26 cellular contexts compared by ENCODE assay signal in the genomic region with DNA sequence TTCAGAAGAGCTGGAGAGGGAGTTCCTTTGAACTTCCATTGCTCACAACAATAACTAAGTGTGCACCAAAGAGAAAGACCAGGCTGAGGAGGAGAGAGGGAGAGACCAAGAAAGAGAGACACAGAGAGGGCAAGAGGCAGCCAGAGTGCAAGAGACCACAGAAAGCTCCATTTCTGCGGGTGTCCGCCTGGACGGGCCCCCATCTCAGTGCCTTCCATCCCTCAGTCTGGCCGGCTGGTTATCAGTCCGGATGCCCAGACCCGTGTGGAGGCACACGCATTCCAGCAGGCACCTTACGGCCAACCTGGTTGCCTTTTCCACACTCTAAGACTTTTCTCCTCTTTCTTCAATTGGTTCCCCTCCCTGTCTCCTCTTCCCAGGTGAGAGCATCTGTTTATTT. TPM values are rescaled to one million over a fixed set of nuclear protein-coding genes. Genes with fewer than 3 reads are reported as not detected.
DNase-seq lines count a peak whose midpoint lies in the region; ATAC-seq and TF ChIP-seq lines count a peak whose summit lies in the region.
"Had no signal": no experiment of that assay in that cellular context is flagged by ENCODE, and none has a peak within 500 bp of the region (broad histone marks: within the 10 kb centered on the region; RNA-seq: fewer than 3 reads in every experiment).

No MANE protein-coding gene starts in this region.

- no peaks in the 10 kb centered on the region for H3K27me3 Mint-ChIP-seq in activated T-cell treated with anti-CD3 and anti-CD28 coated beads, Interleukin-2, amount 50 U/mL, for 4 hours (ENCODE audit: low read depth)
- H3K27me3 Mint-ChIP-seq in stimulated activated naive B cell treated with anti-CD40 and anti-IgM and Interleukin-4, amounts not matched to agents 10 μg/mL and 1 μg/mL and 100 μg/mL, for 72 hours: no peaks in the 10 kb centered on the region
- peaks cover 0 to 5% (median 2%) of the 10 kb centered on the region in 3 donors for H3K27me3 Mint-ChIP-seq in immature natural killer cell (ENCODE audit: low read depth in 3 of 3)
- H3K27me3 Mint-ChIP-seq: activated CD4-positive, alpha-beta T cell treated with anti-CD3 and anti-CD28 coated beads for 36 hours; activated naive CD8-positive, alpha-beta T cell treated with anti-CD3 and anti-CD28 coated beads, Interleukin-2, amount 50 U/mL, for 24 hours; CD4-positive, alpha-beta memory T cell had no signal

- H3K4me1 Mint-ChIP-seq in activated T-cell treated with anti-CD3 and anti-CD28 coated beads, Interleukin-2, amount 50 U/mL, for 4 hours (ENCODE audit: low read depth): no peaks in the 10 kb centered on the region
- no peaks in the 10 kb centered on the region for H3K4me1 Mint-ChIP-seq in stimulated activated naive B cell treated with anti-CD40 and anti-IgM and Interleukin-4, amounts not matched to agents 10 μg/mL and 1 μg/mL and 100 μg/mL, for 72 hours
- H3K4me1 Mint-ChIP-seq in immature natural killer cell: no peaks in the 10 kb centered on the region
- H3K4me1 Mint-ChIP-seq: activated CD4-positive, alpha-beta T cell treated with anti-CD3 and anti-CD28 coated beads for 36 hours; activated naive CD8-positive, alpha-beta T cell treated with anti-CD3 and anti-CD28 coated beads, Interleukin-2, amount 50 U/mL, for 24 hours had no signal

- TF ChIP-seq CTCF in RWPE2 (IDR thresholded peaks at IDR 0.05; ENCODE audit: poor library complexity, severe bottlenecking) (no peak), tibial artery (IDR thresholded peaks at IDR 0.05) (no peak), gastrocnemius medialis (IDR thresholded peaks at IDR 0.05 in 4 of 5, conservative IDR thresholded peaks at IDR 0.05 in 1 of 5) (no peak)

- in situ Hi-C loops in gastrocnemius medialis (cut with MboI; ENCODE audit: low sequenced_read_pairs in 4 of 4): no loop called here

- no peaks in the 10 kb centered on the region for H3K9me3 Mint-ChIP-seq in activated T-cell treated with anti-CD3 and anti-CD28 coated beads, Interleukin-2, amount 50 U/mL, for 4 hours
- peaks cover 0 to 3% of the 10 kb centered on the region in 2 donors for H3K9me3 Mint-ChIP-seq in stimulated activated naive B cell treated with anti-CD40 and anti-IgM and Interleukin-4, amounts not matched to agents 10 μg/mL and 1 μg/mL and 100 μg/mL, for 72 hours
- no peaks in the 10 kb centered on the region for H3K9me3 Mint-ChIP-seq in immature natural killer cell
- H3K9me3 Mint-ChIP-seq: activated naive CD8-positive, alpha-beta T cell treated with anti-CD3 and anti-CD28 coated beads, Interleukin-2, amount 50 U/mL, for 24 hours; CD4-positive, alpha-beta memory T cell; natural killer cell had no signal

- H3K27ac ChIP-seq in RWPE2 (ENCODE audit: poor library complexity, severe bottlenecking) (no peak overlapping the region), muscle layer of colon (ENCODE audit: low read depth, low read length) (peak overlapping the region; percentile 28), tibial artery (no peak overlapping the region), gastrocnemius medialis (no peak overlapping the region)
- H3K27ac ChIP-seq: pancreas had no signal

- no peaks in the 10 kb centered on the region for H3K27me3 ChIP-seq in RWPE2 (ENCODE audit: insufficient read depth, poor library complexity, severe bottlenecking)
- H3K27me3 ChIP-seq in muscle layer of colon (ENCODE audit: control insufficient read depth in 1 of 2, insufficient read depth in 2 of 2, low read length in 2 of 2): no peaks in the 10 kb centered on the region
- no peaks in the 10 kb centered on the region for H3K27me3 ChIP-seq in tibial artery
- no peaks in the 10 kb centered on the region for H3K27me3 ChIP-seq in gastrocnemius medialis
- H3K27me3 ChIP-seq: MG63, pancreas had no signal

- no peak overlapping the region for H3K9ac ChIP-seq in muscle layer of colon (ENCODE audit: low read length)

- H3K4me3 ChIP-seq in RWPE2 (ENCODE audit: severe bottlenecking) (no peak overlapping the region), muscle layer of colon (ENCODE audit: low read depth in 1 of 2, low read length in 2 of 2) (no peak overlapping the region), tibial artery (no peak overlapping the region), gastrocnemius medialis (no peak overlapping the region)
- H3K4me3 ChIP-seq: dorsolateral prefrontal cortex, MG63, pancreas had no signal

- TF ChIP-seq POLR2A in gastrocnemius medialis (IDR thresholded peaks at IDR 0.05): no peak

- H3K36me3 ChIP-seq in RWPE2 (ENCODE audit: low read depth): peaks cover 41% of the 10 kb centered on the region
- peaks cover 57% of the 10 kb centered on the region for H3K36me3 ChIP-seq in muscle layer of colon (ENCODE audit: insufficient read depth, low read length)
- peaks cover 53 to 75% (median 56%) of the 10 kb centered on the region in 3 donors for H3K36me3 ChIP-seq in tibial artery
- peaks cover 0 to 20% of the 10 kb centered on the region in 2 donors for H3K36me3 ChIP-seq in gastrocnemius medialis

- H3K27ac Mint-ChIP-seq in stimulated activated naive B cell treated with anti-CD40 and anti-IgM and Interleukin-4, amounts not matched to agents 10 μg/mL and 1 μg/mL and 100 μg/mL, for 72 hours: no peak overlapping the region
- no peak overlapping the region for H3K27ac Mint-ChIP-seq in immature natural killer cell
- H3K27ac Mint-ChIP-seq: activated CD4-positive, alpha-beta T cell treated with anti-CD3 and anti-CD28 coated beads for 36 hours; activated CD8-positive, alpha-beta T cell treated with anti-CD3 and anti-CD28 coated beads, Interleukin-2, amount 10 ng/mL, durations not matched to agents 7 days and 5 days; activated naive CD8-positive, alpha-beta T cell treated with anti-CD3 and anti-CD28 coated beads, Interleukin-2, amount 50 U/mL, for 24 hours; natural killer cell had no signal

- DNase-seq in activated T-cell treated with anti-CD3 and anti-CD28 coated beads, Interleukin-2, amount 50 U/mL, for 1 hour: peak; percentile 18
- no peak for DNase-seq in activated T-cell treated with anti-CD3 and anti-CD28 coated beads, Interleukin-2, amount 50 U/mL, for 4 hours
- DNase-seq in RWPE2 (ENCODE audit: low spot score) (peak; percentile 62), tibial artery (peak; percentile 8 to 47), gastrocnemius medialis (no peak), immature natural killer cell (no peak)
- no peak for DNase-seq in stimulated activated naive B cell treated with anti-CD40 and anti-IgM and Interleukin-4, amounts not matched to agents 10 μg/mL and 1 μg/mL and 100 μg/mL, for 72 hours
- DNase-seq: 8988T; activated CD4-positive, alpha-beta T cell treated with anti-CD3 and anti-CD28 coated beads for 36 hours; activated CD8-positive, alpha-beta T cell treated with anti-CD3 and anti-CD28 coated beads, Interleukin-2, amount 10 ng/mL, durations not matched to agents 7 days and 5 days; activated naive CD8-positive, alpha-beta T cell treated with anti-CD3 and anti-CD28 coated beads, Interleukin-2, amount 50 U/mL, for 24 hours; CD4-positive, alpha-beta memory T cell; cerebellar nuclear complex; DMS 273 treated with DMSO at 0.1 percent for 48 hours; KBM-7; MG63; natural killer cell; NCI-H1105 treated with DMSO at 0.1 percent for 48 hours; NCI-H2081 treated with DMSO at 0.1 percent for 48 hours; NCI-H748 treated with DMSO at 0.1 percent for 48 hours; stimulated activated CD4-positive, alpha-beta T cell treated with anti-CD3 and anti-CD28 coated beads, Interleukin-2, amount 100 ng/mL, for 48 hours had no signal

- H3K9me3 ChIP-seq in RWPE2 (ENCODE audit: severe bottlenecking) (no peaks in the 10 kb centered on the region), muscle layer of colon (ENCODE audit: low read length) (no peaks in the 10 kb centered on the region), tibial artery (no peaks in the 10 kb centered on the region), gastrocnemius medialis (no peaks in the 10 kb centered on the region)
- H3K9me3 ChIP-seq: MG63, pancreas had no signal

- no peaks in the 10 kb centered on the region for H3K4me1 ChIP-seq in RWPE2 (ENCODE audit: insufficient read depth, poor library complexity, severe bottlenecking)
- peaks cover 11% of the 10 kb centered on the region for H3K4me1 ChIP-seq in muscle layer of colon (ENCODE audit: insufficient read depth, low read length)
- no peaks in the 10 kb centered on the region for H3K4me1 ChIP-seq in tibial artery
- H3K4me1 ChIP-seq in gastrocnemius medialis: peaks cover 0 to 9% of the 10 kb centered on the region in 2 donors
- H3K4me1 ChIP-seq: pancreas had no signal

- peaks cover 41% of the 10 kb centered on the region for H3K36me3 Mint-ChIP-seq in activated T-cell treated with anti-CD3 and anti-CD28 coated beads, Interleukin-2, amount 50 U/mL, for 4 hours (ENCODE audit: insufficient read depth)
- peaks cover 22 to 61% of the 10 kb centered on the region in 2 donors for H3K36me3 Mint-ChIP-seq in stimulated activated naive B cell treated with anti-CD40 and anti-IgM and Interleukin-4, amounts not matched to agents 10 μg/mL and 1 μg/mL and 100 μg/mL, for 72 hours
- H3K36me3 Mint-ChIP-seq in immature natural killer cell: peaks cover 19 to 37% (median 27%) of the 10 kb centered on the region in 3 donors
- H3K36me3 Mint-ChIP-seq: natural killer cell had no signal

- ATAC-seq in activated T-cell treated with anti-CD3 and anti-CD28 coated beads, Interleukin-2, amount 50 U/mL, for 4 hours: no peak
- ATAC-seq in RWPE2 (ENCODE audit: low read depth): no peak
- no peak for ATAC-seq in gastrocnemius medialis
- ATAC-seq in stimulated activated naive B cell treated with anti-CD40 and anti-IgM and Interleukin-4, amounts not matched to agents 10 μg/mL and 1 μg/mL and 100 μg/mL, for 72 hours (replicated peaks): no peak
- ATAC-seq: activated CD4-positive, alpha-beta T cell treated with anti-CD3 and anti-CD28 coated beads for 36 hours; activated CD8-positive, alpha-beta T cell treated with anti-CD3 and anti-CD28 coated beads, Interleukin-2, amount 10 ng/mL, durations not matched to agents 7 days and 5 days; activated naive CD8-positive, alpha-beta T cell treated with anti-CD3 and anti-CD28 coated beads, Interleukin-2, amount 50 U/mL, for 24 hours; left lobe of liver; natural killer cell; pancreas; SK-N-SH treated with all-trans-retinoic acid at 6 μM for 48 hours had no signal

- no peak overlapping the region for H3K4me3 Mint-ChIP-seq in activated T-cell treated with anti-CD3 and anti-CD28 coated beads, Interleukin-2, amount 50 U/mL, for 4 hours
- H3K4me3 Mint-ChIP-seq in stimulated activated naive B cell treated with anti-CD40 and anti-IgM and Interleukin-4, amounts not matched to agents 10 μg/mL and 1 μg/mL and 100 μg/mL, for 72 hours: no peak overlapping the region
- no peak overlapping the region for H3K4me3 Mint-ChIP-seq in immature natural killer cell
- H3K4me3 Mint-ChIP-seq: activated CD4-positive, alpha-beta T cell treated with anti-CD3 and anti-CD28 coated beads for 36 hours; activated CD8-positive, alpha-beta T cell treated with anti-CD3 and anti-CD28 coated beads, Interleukin-2, amount 10 ng/mL, durations not matched to agents 7 days and 5 days; activated naive CD8-positive, alpha-beta T cell treated with anti-CD3 and anti-CD28 coated beads, Interleukin-2, amount 50 U/mL, for 24 hours; CD4-positive, alpha-beta memory T cell; natural killer cell had no signal

- intact Hi-C loops in tibial artery (cut with DNase I; ENCODE audit: low total_unique reads) (no loop called here), gastrocnemius medialis (cut with DNase I; ENCODE audit: low total_unique reads) (no loop called here)

RNA-seq across cellular contexts. Expression of gene TLE3, which starts 48.6 kb away (rescaled TPM):
- 100 to 1,000 TPM; 115 to 153 (median 139) TPM for total RNA-seq in activated T-cell treated with anti-CD3 and anti-CD28 coated beads, Interleukin-2, amount 50 U/mL, for 4 hours
- 10 to 100 TPM in 2 of 4 donors, 1 to 10 TPM in 2; 4.6 to 35.3 (median 13.3) TPM for total RNA-seq in gastrocnemius medialis
- 10 to 100 TPM in 1 of 3 donors, 1 to 10 TPM in 1, under 1 TPM in 1; 0.06 to 18.6 (median 3.9) TPM for polyA plus RNA-seq in immature natural killer cell

Comparison
In these comparisons a context has a peak if more than half of its experiments do, and no peak if none do; other contexts are left out.
1. DNase-seq: peak in activated T-cell treated with anti-CD3 and anti-CD28 coated beads, Interleukin-2, amount 50 U/mL, for 1 hour (single experiment), RWPE2 (single experiment) and tibial artery (2 of 2); none in activated T-cell treated with anti-CD3 and anti-CD28 coated beads, Interleukin-2, amount 50 U/mL, for 4 hours (single experiment), gastrocnemius medialis (0 of 2), stimulated activated naive B cell treated with anti-CD40 and anti-IgM and Interleukin-4, amounts not matched to agents 10 μg/mL and 1 μg/mL and 100 μg/mL, for 72 hours (single experiment) and immature natural killer cell (0 of 3).